Comparison of ENCODE assay signal across 13 cellular contexts in genomic region chr17:694239-694638, GRCh38. TPM values are rescaled to one million over a fixed set of nuclear protein-coding genes. Genes with fewer than 3 reads are reported as not detected.
DNase-seq lines count a peak whose midpoint lies in the region; ATAC-seq, FAIRE-seq and TF ChIP-seq lines count a peak whose summit lies in the region.
"Had no signal": no experiment of that assay in that cellular context is flagged by ENCODE, and none has a peak within 500 bp of the region (broad histone marks: within the 10 kb centered on the region; RNA-seq: fewer than 3 reads in every experiment).

No MANE protein-coding gene starts in this region.

- peaks cover 19% of the 10 kb centered on the region for H3K79me2 ChIP-seq in mammary epithelial cell (ENCODE audit: insufficient read depth, low read length)

- no peak overlapping the region for H2AFZ ChIP-seq in mammary epithelial cell (ENCODE audit: low read depth, low read length)

- no peak for TF ChIP-seq CTCF in A673 (conservative IDR thresholded peaks at IDR 0.05; ENCODE audit: low read depth, low read length)
- TF ChIP-seq CTCF in mammary epithelial cell (conservative IDR thresholded peaks at IDR 0.05 in 1 of 2, IDR thresholded peaks at IDR 0.05 in 1 of 2; ENCODE audit: extremely low read depth in 1 of 2, insufficient read depth in 1 of 2, low read depth in 1 of 2, low read length in 2 of 2), result no peak

- FAIRE-seq in HTR-8/SVneo (lab: Jason Lieb, UNC), result peak; percentile 86
- FAIRE-seq: GM12878 had no signal

- no peaks in the 10 kb centered on the region for H3K27me3 Mint-ChIP-seq in activated CD4-positive, alpha-beta memory T cell treated with anti-CD3 and anti-CD28 coated beads for 36 hours
- no peaks in the 10 kb centered on the region for H3K27me3 Mint-ChIP-seq in activated CD8-positive, alpha-beta memory T cell treated with anti-CD3 and anti-CD28 coated beads, Interleukin-2, amount 10 ng/mL, durations not matched to agents 7 days and 5 days

- H3K27ac Mint-ChIP-seq in activated CD4-positive, alpha-beta memory T cell treated with anti-CD3 and anti-CD28 coated beads for 36 hours, result no peak overlapping the region
- H3K27ac Mint-ChIP-seq in activated CD8-positive, alpha-beta memory T cell treated with anti-CD3 and anti-CD28 coated beads, Interleukin-2, amount 10 ng/mL, durations not matched to agents 7 days and 5 days, result no peak overlapping the region

- intact Hi-C loops in A673 (cut with micrococcal nuclease; ENCODE audit: unreplicated experiment) (no loop called here), mammary epithelial cell (cut with micrococcal nuclease) (loop anchor here (5.0 kb wide), 3 partner anchors 132 to 303 kb away; partner anchors contain the start of gene TIMM22)
- intact Hi-C loops in activated CD4-positive, alpha-beta memory T cell treated with anti-CD3 and anti-CD28 coated beads for 36 hours (cut with micrococcal nuclease), result loop anchor here (10.0 kb wide), 1 partner anchor 309 kb away; no protein-coding TSS in a partner anchor

- DNase-seq in A673 (ENCODE audit: low spot score) (peak; percentile 30), HTR-8/SVneo (ENCODE audit: insufficient read length, low spot score) (peak; percentile 87), mammary epithelial cell (peak; percentile 95), kidney tubule cell (ENCODE audit: low spot score) (peak; percentile 98), HT-29 (ENCODE audit: low spot score) (no peak)
- DNase-seq in activated CD4-positive, alpha-beta memory T cell treated with anti-CD3 and anti-CD28 coated beads for 36 hours, result no peak
- no peak for DNase-seq in activated CD8-positive, alpha-beta memory T cell treated with anti-CD3 and anti-CD28 coated beads, Interleukin-2, amount 10 ng/mL, durations not matched to agents 7 days and 5 days
- DNase-seq: activated naive CD4-positive, alpha-beta T cell treated with anti-CD3 and anti-CD28 coated beads, Interleukin-2, amount 50 U/mL, for 16 hours; NCI-H1092 treated with DMSO at 0.1 percent for 48 hours; upper lobe of right lung had no signal

- H3K9me3 Mint-ChIP-seq in activated CD4-positive, alpha-beta memory T cell treated with anti-CD3 and anti-CD28 coated beads for 36 hours, result no peaks in the 10 kb centered on the region
- no peaks in the 10 kb centered on the region for H3K9me3 Mint-ChIP-seq in activated CD8-positive, alpha-beta memory T cell treated with anti-CD3 and anti-CD28 coated beads, Interleukin-2, amount 10 ng/mL, durations not matched to agents 7 days and 5 days (ENCODE audit: low read depth)

- 20% methylated on average over 9 of the region's 9 CpGs for WGBS in mammary epithelial cell (ENCODE audit: low coverage, missing lambda C conversion rate)

- CTCF ChIA-PET in A673 (lab: Charles Lee) (no interaction called here), mammary epithelial cell (lab: Charles Lee; ENCODE audit: low non-redundant PET) (no interaction called here)
- CTCF ChIA-PET in activated CD4-positive, alpha-beta memory T cell treated with anti-CD3 and anti-CD28 coated beads for 36 hours (lab: Charles Lee), result interaction anchor here (0.8 kb wide), 1 partner anchor 282 kb away, joined by 3 read pairs; no protein-coding TSS in a partner anchor
- CTCF ChIA-PET in activated CD8-positive, alpha-beta memory T cell treated with anti-CD3 and anti-CD28 coated beads, Interleukin-2, amount 10 ng/mL, durations not matched to agents 7 days and 5 days (lab: Charles Lee), result interaction anchor here (1.5 kb wide), 1 partner anchor 282 kb away, joined by 12 read pairs; no protein-coding TSS in a partner anchor

- dilution Hi-C loops in mammary epithelial cell (cut with HindIII; ENCODE audit: low sequenced_read_pairs), result loop anchor here (5.0 to 10.0 kb wide), 2 partner anchors 92 to 129 kb away; no protein-coding TSS in a partner anchor

- H3K36me3 ChIP-seq in A673 (ENCODE audit: insufficient read depth, low read length, poor library complexity, severe bottlenecking), result peaks cover 18% of the 10 kb centered on the region
- H3K36me3 ChIP-seq in mammary epithelial cell (ENCODE audit: insufficient read depth, low read length), result peaks cover 22% of the 10 kb centered on the region

- no peak overlapping the region for H3K4me3 Mint-ChIP-seq in activated CD4-positive, alpha-beta memory T cell treated with anti-CD3 and anti-CD28 coated beads for 36 hours
- H3K4me3 Mint-ChIP-seq in activated CD8-positive, alpha-beta memory T cell treated with anti-CD3 and anti-CD28 coated beads, Interleukin-2, amount 10 ng/mL, durations not matched to agents 7 days and 5 days, result no peak overlapping the region

- no peaks in the 10 kb centered on the region for H3K4me1 Mint-ChIP-seq in activated CD4-positive, alpha-beta memory T cell treated with anti-CD3 and anti-CD28 coated beads for 36 hours (ENCODE audit: low read depth)
- no peaks in the 10 kb centered on the region for H3K4me1 Mint-ChIP-seq in activated CD8-positive, alpha-beta memory T cell treated with anti-CD3 and anti-CD28 coated beads, Interleukin-2, amount 10 ng/mL, durations not matched to agents 7 days and 5 days

- H3K4me1 ChIP-seq in A673 (ENCODE audit: insufficient read depth, low read length, poor library complexity, severe bottlenecking) (no peaks in the 10 kb centered on the region), mammary epithelial cell (ENCODE audit: insufficient read depth, low read length) (peaks cover 47% of the 10 kb centered on the region)

- no peak overlapping the region for H3K27ac ChIP-seq in A673 (ENCODE audit: low read depth, low read length, poor library complexity, severe bottlenecking)
- peak overlapping the region; percentile 69 for H3K27ac ChIP-seq in mammary epithelial cell (ENCODE audit: insufficient read depth, low read depth, low read length)
- H3K27ac ChIP-seq: BLaER1 treated with 17β-estradiol and CSF1 and Interleukin-3, amounts not matched to agents 10 nM and 100 nM; upper lobe of right lung had no signal

- in situ Hi-C loops in mammary epithelial cell (cut with MboI; ENCODE audit: low sequenced_read_pairs in 2 of 2), result no loop called here

- BruUV-seq in A673 (replicated peaks; lab: Mats Ljungman, UMichigan) (no TSS peak), mammary epithelial cell (replicated peaks; lab: Mats Ljungman, UMichigan) (no TSS peak)

- POLR2A ChIA-PET in A673 (lab: Charles Lee; ENCODE audit: low non-redundant PET), result no interaction called here
- POLR2A ChIA-PET in activated CD4-positive, alpha-beta memory T cell treated with anti-CD3 and anti-CD28 coated beads for 36 hours (lab: Charles Lee), result no interaction called here

- no peaks in the 10 kb centered on the region for H4K20me1 ChIP-seq in mammary epithelial cell (ENCODE audit: insufficient read depth, low read length)

- H3K9me3 ChIP-seq in A673 (ENCODE audit: low read depth, low read length, poor library complexity, severe bottlenecking), result no peaks in the 10 kb centered on the region
- no peaks in the 10 kb centered on the region for H3K9me3 ChIP-seq in mammary epithelial cell (replicated peaks; ENCODE audit: insufficient read depth, low read length)
- H3K9me3 ChIP-seq: BLaER1 treated with 17β-estradiol and CSF1 and Interleukin-3, amounts not matched to agents 10 nM and 100 nM; upper lobe of right lung had no signal

- H3K36me3 Mint-ChIP-seq in activated CD4-positive, alpha-beta memory T cell treated with anti-CD3 and anti-CD28 coated beads for 36 hours, result peaks cover 33% of the 10 kb centered on the region
- peaks cover 13% of the 10 kb centered on the region for H3K36me3 Mint-ChIP-seq in activated CD8-positive, alpha-beta memory T cell treated with anti-CD3 and anti-CD28 coated beads, Interleukin-2, amount 10 ng/mL, durations not matched to agents 7 days and 5 days

- H3K4me3 ChIP-seq in A673 (ENCODE audit: low read depth, low read length, poor library complexity, severe bottlenecking), result no peak overlapping the region
- H3K4me3 ChIP-seq in mammary epithelial cell (replicated peaks in 1 of 3; ENCODE audit: insufficient read depth in 1 of 3, low read depth in 2 of 3, low read length in 3 of 3), result no peak overlapping the region
- H3K4me3 ChIP-seq: BLaER1 treated with 17β-estradiol and CSF1 and Interleukin-3, amounts not matched to agents 10 nM and 100 nM; GM12878; upper lobe of right lung had no signal

- no peaks in the 10 kb centered on the region for H3K27me3 ChIP-seq in A673 (replicated peaks; ENCODE audit: insufficient read depth, low read depth, low read length, poor library complexity)
- no peaks in the 10 kb centered on the region for H3K27me3 ChIP-seq in mammary epithelial cell (ENCODE audit: insufficient read depth, low read length)
- H3K27me3 ChIP-seq: BLaER1 treated with 17β-estradiol and CSF1 and Interleukin-3, amounts not matched to agents 10 nM and 100 nM; upper lobe of right lung had no signal

- ATAC-seq in activated CD8-positive, alpha-beta memory T cell treated with anti-CD3 and anti-CD28 coated beads, Interleukin-2, amount 10 ng/mL, durations not matched to agents 7 days and 5 days, result no peak
- no peak for ATAC-seq in GM21529 (IDR thresholded peaks at IDR 0.05; ENCODE audit: unreplicated experiment)
- ATAC-seq: GM12878, upper lobe of right lung had no signal

- peak overlapping the region; percentile 75 for H3K4me2 ChIP-seq in mammary epithelial cell (ENCODE audit: insufficient read depth, low read depth, low read length)
- H3K4me2 ChIP-seq: BLaER1 treated with 17β-estradiol and CSF1 and Interleukin-3, amounts not matched to agents 10 nM and 100 nM had no signal

- H3K9ac ChIP-seq in mammary epithelial cell (ENCODE audit: insufficient read depth, low read length), result peak overlapping the region; percentile 45
- H3K9ac ChIP-seq: BLaER1 treated with 17β-estradiol and CSF1 and Interleukin-3, amounts not matched to agents 10 nM and 100 nM had no signal

RNA-seq across cellular contexts. Expression of gene VPS53, which starts 20.4 kb away (rescaled TPM):
- total RNA-seq in A673 (2021), result 80.0 and 92.3 TPM in 2 replicates
- total RNA-seq in mammary epithelial cell, result 100 to 1,000 TPM in 1 of 2 donors, 10 to 100 TPM in 1; 48.3 to 112 TPM
- polyA plus RNA-seq in mammary epithelial cell, result 30.6 TPM
- polyA minus RNA-seq in mammary epithelial cell, result 221 TPM
- total RNA-seq in activated CD4-positive, alpha-beta memory T cell treated with anti-CD3 and anti-CD28 coated beads for 36 hours, result 10 to 100 TPM; 57.1 to 59.9 TPM
- 11.1 and 12.0 TPM in 2 replicates for total RNA-seq in HT-29 (2014; rRNA removed; shearing (Covaris generic))
- 10 to 100 TPM; 63.9 to 66.3 TPM for total RNA-seq in activated CD8-positive, alpha-beta memory T cell treated with anti-CD3 and anti-CD28 coated beads, Interleukin-2, amount 10 ng/mL, durations not matched to agents 7 days and 5 days

RNA-seq across cellular contexts. Expression of gene TLCD3A, which starts 38.2 kb away (rescaled TPM):
- total RNA-seq in A673 (2021) (38.7 and 49.2 TPM in 2 replicates), mammary epithelial cell (10 to 100 TPM; 24.2 to 41.1 TPM)
- polyA plus RNA-seq in mammary epithelial cell, result 62.5 TPM
- polyA minus RNA-seq in mammary epithelial cell, result 86.8 TPM
- total RNA-seq in activated CD4-positive, alpha-beta memory T cell treated with anti-CD3 and anti-CD28 coated beads for 36 hours, result 1 to 10 TPM; 6.9 to 8.4 TPM
- 17.4 and 21.7 TPM in 2 replicates for total RNA-seq in HT-29 (2014; rRNA removed; shearing (Covaris generic))
- 10 to 100 TPM in 1 of 2 experiments, 1 to 10 TPM in 1; 8.4 to 10.2 TPM for total RNA-seq in activated CD8-positive, alpha-beta memory T cell treated with anti-CD3 and anti-CD28 coated beads, Interleukin-2, amount 10 ng/mL, durations not matched to agents 7 days and 5 days

RNA-seq across cellular contexts. Expression of gene GEMIN4, which starts 57.8 kb away (rescaled TPM):
- total RNA-seq in A673 (2021), result 58.7 and 66.3 TPM in 2 replicates
- 10 to 100 TPM; 17.0 to 31.4 TPM for total RNA-seq in mammary epithelial cell
- 31.1 TPM for polyA plus RNA-seq in mammary epithelial cell
- polyA minus RNA-seq in mammary epithelial cell, result 102 TPM
- total RNA-seq in activated CD4-positive, alpha-beta memory T cell treated with anti-CD3 and anti-CD28 coated beads for 36 hours, result 10 to 100 TPM; 38.8 to 39.6 TPM
- total RNA-seq in HT-29 (2014; rRNA removed; shearing (Covaris generic)), result 34.4 and 35.2 TPM in 2 replicates
- total RNA-seq in activated CD8-positive, alpha-beta memory T cell treated with anti-CD3 and anti-CD28 coated beads, Interleukin-2, amount 10 ng/mL, durations not matched to agents 7 days and 5 days, result 10 to 100 TPM; 40.8 to 43.0 TPM

Comparison
In these comparisons a context has a peak if more than half of its experiments do, and no peak if none do; other contexts are left out.
1. DNase-seq: peak in A673 (single experiment), HTR-8/SVneo (single experiment), mammary epithelial cell (single experiment) and kidney tubule cell (single experiment); none in activated CD4-positive, alpha-beta memory T cell treated with anti-CD3 and anti-CD28 coated beads for 36 hours (single experiment), HT-29 (single experiment) and activated CD8-positive, alpha-beta memory T cell treated with anti-CD3 and anti-CD28 coated beads, Interleukin-2, amount 10 ng/mL, durations not matched to agents 7 days and 5 days (single experiment).
2. CTCF ChIA-PET loops: an anchor here in activated CD4-positive, alpha-beta memory T cell treated with anti-CD3 and anti-CD28 coated beads for 36 hours (0.8 kb wide) and activated CD8-positive, alpha-beta memory T cell treated with anti-CD3 and anti-CD28 coated beads, Interleukin-2, amount 10 ng/mL, durations not matched to agents 7 days and 5 days (1.5 kb wide); none called in A673 and mammary epithelial cell.